5 cellular contexts compared by ENCODE assay signal in genomic region chr14:87045956-87046355, GRCh38.
"Had no signal": no experiment of that assay in that cellular context is flagged by ENCODE, and none has a peak within 500 bp of the region (broad histone marks: within the 10 kb centered on the region; RNA-seq: fewer than 3 reads in every experiment).

No MANE protein-coding gene starts in this region.

- H3K9me3 Mint-ChIP-seq: GM23338, H9 had no signal

- H3K4me3 Mint-ChIP-seq: GM23338, H9 had no signal

- H2AFZ ChIP-seq: GM23338 had no signal

- H3K4me2 ChIP-seq: GM23338 had no signal

- H3K27ac Mint-ChIP-seq: GM23338, H9 had no signal

- H3K4me3 ChIP-seq: GM23338, K562 had no signal

- ATAC-seq: GM23338, K562 had no signal

- DNase-seq: H9, HCEC 1CT, IMR-90 had no signal
